ENCODE assay signal across 17 cellular contexts in genomic region chr2:227578642-227579041, GRCh38. TPM values are rescaled to one million over a fixed set of nuclear protein-coding genes. Genes with fewer than 3 reads are reported as not detected.
DNase-seq lines count a peak whose midpoint lies in the region; ATAC-seq and TF ChIP-seq lines count a peak whose summit lies in the region.
"Had no signal": no experiment of that assay in that cellular context is flagged by ENCODE, and none has a peak within 500 bp of the region (broad histone marks: within the 10 kb centered on the region; RNA-seq: fewer than 3 reads in every experiment).

No MANE protein-coding gene starts in this region.

- peaks cover 3% of the 10 kb centered on the region for H3K27me3 Mint-ChIP-seq in nephron progenitor cell (ENCODE audit: low read depth, poor library complexity)
- peaks cover 27% of the 10 kb centered on the region for H3K27me3 Mint-ChIP-seq in activated T-cell treated with anti-CD3 and anti-CD28 coated beads, Interleukin-2, amount 50 U/mL, for 4 hours (ENCODE audit: low read depth)

- peak; percentile 31; the same call in 1 of the 2 replicates for TF ChIP-seq CTCF in LNCaP clone FGC (IDR thresholded peaks at IDR 0.05; ENCODE audit: control insufficient read depth, extremely low read depth, insufficient read depth)
- no peak for TF ChIP-seq CTCF in nephron progenitor cell (IDR thresholded peaks at IDR 0.05)

- no peak overlapping the region for H3K4me3 ChIP-seq in LNCaP clone FGC (ENCODE audit: low read depth, low read length)
- H3K4me3 ChIP-seq: GM23338 had no signal

- no peaks in the 10 kb centered on the region for H3K36me3 Mint-ChIP-seq in nephron progenitor cell (ENCODE audit: low read depth)
- no peaks in the 10 kb centered on the region for H3K36me3 Mint-ChIP-seq in activated T-cell treated with anti-CD3 and anti-CD28 coated beads, Interleukin-2, amount 50 U/mL, for 4 hours (ENCODE audit: insufficient read depth)
- H3K36me3 Mint-ChIP-seq: CD14-positive monocyte had no signal

- DNase-seq in NCI-H2107 treated with DMSO at 0.1 percent for 48 hours (lab: John Stamatoyannopoulos, UW; ENCODE audit: unreplicated experiment) = peak; percentile 5
- no peak for DNase-seq in NCI-H2107 (lab: John Stamatoyannopoulos, UW)
- DNase-seq in LNCaP clone FGC (ENCODE audit: low read depth) = no peak
- DNase-seq in RPMI7951 (ENCODE audit: low read depth) = peak; percentile 5
- DNase-seq in renal cortical epithelial cell (ENCODE audit: low read depth) = peak; percentile 64
- DNase-seq in nephron progenitor cell = no peak
- no peak for DNase-seq in SHP77 treated with DMSO at 0.1 percent for 48 hours (lab: John Stamatoyannopoulos, UW)
- no peak for DNase-seq in activated T-cell treated with anti-CD3 and anti-CD28 coated beads, Interleukin-2, amount 50 U/mL, for 4 hours
- DNase-seq: COR-L47, DMS53, HFFc6, Karpas-422, NCI-H1436, NCI-H2029 treated with DMSO at 0.1 percent for 48 hours had no signal

- H3K27ac Mint-ChIP-seq in nephron progenitor cell = no peak overlapping the region
- H3K27ac Mint-ChIP-seq: GM23338, HFFc6 had no signal

- H3K4me1 Mint-ChIP-seq in nephron progenitor cell = no peaks in the 10 kb centered on the region
- H3K4me1 Mint-ChIP-seq in activated T-cell treated with anti-CD3 and anti-CD28 coated beads, Interleukin-2, amount 50 U/mL, for 4 hours (ENCODE audit: low read depth) = no peaks in the 10 kb centered on the region
- H3K4me1 Mint-ChIP-seq: CD14-positive monocyte had no signal

- H3K9me3 Mint-ChIP-seq in nephron progenitor cell = peaks cover 16% of the 10 kb centered on the region
- H3K9me3 Mint-ChIP-seq in activated T-cell treated with anti-CD3 and anti-CD28 coated beads, Interleukin-2, amount 50 U/mL, for 4 hours = peaks cover 13% of the 10 kb centered on the region

- no peak overlapping the region for H3K4me3 Mint-ChIP-seq in nephron progenitor cell
- H3K4me3 Mint-ChIP-seq in activated T-cell treated with anti-CD3 and anti-CD28 coated beads, Interleukin-2, amount 50 U/mL, for 4 hours = no peak overlapping the region
- H3K4me3 Mint-ChIP-seq: CD14-positive monocyte, GM23338, HFFc6 had no signal

- no peak for ATAC-seq in activated T-cell treated with anti-CD3 and anti-CD28 coated beads, Interleukin-2, amount 50 U/mL, for 4 hours
- ATAC-seq: GM23338 had no signal

RNA-seq across cellular contexts. Expression of gene SCYGR2, which starts 20.1 kb away (rescaled TPM):
- total RNA-seq in RPMI7951 (2014; rRNA removed; shearing (Covaris generic)) = not detected in 2 replicates
- total RNA-seq in renal cortical epithelial cell = not detected in 2 replicates
- total RNA-seq in activated T-cell treated with anti-CD3 and anti-CD28 coated beads, Interleukin-2, amount 50 U/mL, for 4 hours = not detected
- total RNA-seq: G401, GM23338, HFFc6 had no signal

RNA-seq across cellular contexts. Expression of gene SCYGR3, which starts 36.0 kb away (rescaled TPM):
- not detected in 2 replicates for total RNA-seq in RPMI7951 (2014; rRNA removed; shearing (Covaris generic))
- not detected in 2 replicates for total RNA-seq in renal cortical epithelial cell
- not detected for total RNA-seq in activated T-cell treated with anti-CD3 and anti-CD28 coated beads, Interleukin-2, amount 50 U/mL, for 4 hours
- total RNA-seq: G401, GM23338, HFFc6 had no signal

RNA-seq across cellular contexts. Expression of gene SCYGR4, which starts 38.7 kb away (rescaled TPM):
- not detected in 2 replicates for total RNA-seq in RPMI7951 (2014; rRNA removed; shearing (Covaris generic))
- total RNA-seq in renal cortical epithelial cell = not detected in 2 replicates
- not detected for total RNA-seq in activated T-cell treated with anti-CD3 and anti-CD28 coated beads, Interleukin-2, amount 50 U/mL, for 4 hours
- total RNA-seq: G401, GM23338, HFFc6 had no signal

Comparison
In these comparisons a context has a peak if more than half of its experiments do, and no peak if none do; other contexts are left out.
1. DNase-seq: peak in NCI-H2107 treated with DMSO at 0.1 percent for 48 hours (single experiment), RPMI7951 (single experiment) and renal cortical epithelial cell (single experiment); none in NCI-H2107 (single experiment), LNCaP clone FGC (single experiment), nephron progenitor cell (single experiment), SHP77 treated with DMSO at 0.1 percent for 48 hours (single experiment) and activated T-cell treated with anti-CD3 and anti-CD28 coated beads, Interleukin-2, amount 50 U/mL, for 4 hours (single experiment).